In genomic region chr6:38720295-38720694, GRCh38 we compare ENCODE assay signal across 12 cellular contexts. TPM values are rescaled to one million over a fixed set of nuclear protein-coding genes. Genes with fewer than 3 reads are reported as not detected.
A peak's percentile ranks its signal among the peaks of the same experiment; 100 is the strongest.
DNase-seq lines count a peak whose midpoint lies in the region; ATAC-seq, FAIRE-seq and TF ChIP-seq lines count a peak whose summit lies in the region.
"Had no signal": no experiment of that assay in that cellular context is flagged by ENCODE, and none has a peak within 500 bp of the region (broad histone marks: within the 10 kb centered on the region; RNA-seq: fewer than 3 reads in every experiment).

No MANE protein-coding gene starts in this region.

- no peak overlapping the region for H3K9ac ChIP-seq in HepG2 (ENCODE audit: insufficient read depth, low read depth, low read length)

- H3K4me3 ChIP-seq in HepG2 (replicated peaks in 1 of 3; ENCODE audit: insufficient read depth in 1 of 3, low read depth in 2 of 3, low read length in 3 of 3), result no peak overlapping the region

- peak; percentile 60 for TF ChIP-seq RAD21 in HepG2 (CRISPR knock-in tag; IDR thresholded peaks at IDR 0.05)

- TF ChIP-seq CTCF in HepG2 (CRISPR knock-in tag; IDR thresholded peaks at IDR 0.05) (peak; percentile 76), RWPE1 (conservative IDR thresholded peaks at IDR 0.05; ENCODE audit: low read depth) (no peak)

- peaks cover 6% of the 10 kb centered on the region; the same call in 1 of the 2 replicates for H3K4me1 ChIP-seq in HepG2 (ENCODE audit: insufficient read depth, low read length)

- in situ Hi-C loops in HepG2 (cut with HindIII; ENCODE audit: extremely low pct_ligation_motif_present, low pct_unique_long_range_greater_than_20kb), result no loop called here

- DNase-seq in ELR (ENCODE audit: low read depth), result peak; percentile 36
- DNase-seq in LHCN-M2 (ENCODE audit: low read depth), result peak; percentile 12
- DNase-seq in astrocyte of the hippocampus (ENCODE audit: low read depth, low spot score), result peak; percentile 20
- DNase-seq in HepG2 (ENCODE audit: low spot score), result peak; percentile 25
- no peak for DNase-seq in NCI-H2196 treated with DMSO at 0.1 percent for 48 hours (lab: John Stamatoyannopoulos, UW; ENCODE audit: unreplicated experiment)
- no peak for DNase-seq in epidermal melanocyte (ENCODE audit: insufficient read length, low spot score)
- DNase-seq in posterior vena cava (ENCODE audit: low spot score), result no peak
- no peak for DNase-seq in RWPE1 (ENCODE audit: low spot score)
- DNase-seq: aorta; erythroblast; NCI-H524 treated with DMSO at 0.1 percent for 48 hours; stimulated activated CD4-positive, alpha-beta T cell treated with anti-CD3 and anti-CD28 coated beads, Interleukin-1b, Interleukin-23, amount 100 ng/mL, for 48 hours had no signal

- no peak for TF ChIP-seq POLR2A in HepG2 (IDR thresholded peaks at IDR 0.05; ENCODE audit: insufficient read depth in 1 of 2, low read depth in 2 of 2, low read length in 2 of 2)

- no peak overlapping the region for H3K4me2 ChIP-seq in HepG2 (ENCODE audit: low read depth, low read length)

- intact Hi-C loops in HepG2 (cut with micrococcal nuclease; ENCODE audit: unreplicated experiment) (no loop called here), posterior vena cava (cut with DNase I) (no loop called here)

- no peaks in the 10 kb centered on the region for H3K79me2 ChIP-seq in HepG2 (ENCODE audit: insufficient read depth, low read length)

- peaks cover 0 to 3% of the 10 kb centered on the region in 2 experiments; a peak in 1 of 5 replicates for H3K27me3 ChIP-seq in HepG2 (ENCODE audit: control insufficient read depth in 1 of 2, insufficient read depth in 2 of 2, low read length in 2 of 2)

- CTCF ChIA-PET in HepG2 (lab: Yijun Ruan, JAX; ENCODE audit: low intra/inter-chr PET ratio, low total read pairs), result no interaction called here
- CTCF ChIA-PET in RWPE1 (lab: Yijun Ruan, JAX), result interaction anchor here (0.7 kb wide), 1 partner anchor 54 kb away, joined by 4 read pairs; no protein-coding TSS in a partner anchor

- BruUV-seq in HepG2 (replicated peaks; lab: Mats Ljungman, UMichigan), result no TSS peak

- H3K9me3 ChIP-seq in HepG2 (ENCODE audit: low read length), result no peaks in the 10 kb centered on the region

- peak; percentile 78 for ATAC-seq in HepG2

- peak; percentile 18 for FAIRE-seq in HepG2 (lab: Jason Lieb, UNC)

- POLR2A ChIA-PET in HepG2 (lab: Yijun Ruan, JAX), result no interaction called here
- POLR2A ChIA-PET in RWPE1 (lab: Yijun Ruan, JAX; ENCODE audit: low non-redundant PET), result no interaction called here

- H3K27ac ChIP-seq in HepG2 (ENCODE audit: extremely low read length, insufficient read depth, low read length) (no peak overlapping the region), RWPE1 (no peak overlapping the region)

- H4K20me1 ChIP-seq in HepG2 (ENCODE audit: insufficient read depth, low read length), result no peaks in the 10 kb centered on the region

- H3K36me3 ChIP-seq in HepG2 (replicated peaks in 1 of 2; ENCODE audit: control insufficient read depth in 1 of 2, insufficient read depth in 2 of 2, low read length in 2 of 2), result no peaks in the 10 kb centered on the region

- WGBS in HepG2 (ENCODE audit: low lambda C conversion rate), result 0% methylated on average over 2 of the region's 2 CpGs

- no peak overlapping the region for H2AFZ ChIP-seq in HepG2 (ENCODE audit: low read length)

- TF ChIP-seq EP300 in HepG2 (IDR thresholded peaks at IDR 0.05; ENCODE audit: low read depth in 2 of 2, low read length in 2 of 2) (no peak), HepG2 (CRISPR knock-in tag; IDR thresholded peaks at IDR 0.05; ENCODE audit: borderline replicate concordance) (no peak)

TF ChIP-seq in HepG2, 621 proteins besides CTCF, POLR2A, EP300 and RAD21 (continues in another document):
- TF ChIP-seq HBP1 (CRISPR knock-in tag; IDR thresholded peaks at IDR 0.05; ENCODE audit: low read depth) (no peak), FOXO1 (CRISPR knock-in tag; IDR thresholded peaks at IDR 0.05) (0 out of 2 replicates have a peak, but pooled peaks have one; percentile 19), STAG1 (CRISPR knock-in tag; IDR thresholded peaks at IDR 0.05) (peak; percentile 75)

RNA-seq across cellular contexts. Expression of gene DNAH8, which starts 5.2 kb away (rescaled TPM):
- not detected in 2 replicates for total RNA-seq in LHCN-M2 (2014; rRNA removed)
- polyA plus RNA-seq in LHCN-M2 (2012), result not detected
- not detected in 2 replicates for total RNA-seq in HepG2 (2016; rRNA removed; fragmentation: Illumina TruSeq; extraction: Trizol)
- not detected in 2 replicates for total RNA-seq in HepG2 (2016; cell fraction: cytosol; rRNA removed; fragmentation: Illumina TruSeq; extraction: Trizol; ENCODE audit: low read depth)
- total RNA-seq in HepG2 (2016; cell fraction: insoluble cytoplasmic fraction; rRNA removed; fragmentation: Illumina TruSeq; extraction: Trizol), result not detected in 2 replicates
- not detected in 2 replicates for total RNA-seq in HepG2 (2016; cell fraction: membrane; rRNA removed; fragmentation: Illumina TruSeq; extraction: Trizol)
- total RNA-seq in HepG2 (2016; cell fraction: nucleus; rRNA removed; fragmentation: Illumina TruSeq; extraction: Trizol), result not detected in 2 replicates
- not detected in 2 replicates for polyA plus RNA-seq in HepG2 (2011; rRNA removed)
- not detected in 2 replicates for polyA plus RNA-seq in HepG2 (2011; cell fraction: cytosol; rRNA removed)
- polyA plus RNA-seq in HepG2 (2011; cell fraction: nucleus; rRNA removed), result not detected in 2 replicates
- polyA plus RNA-seq in HepG2 (2012), result not detected in 2 replicates
- polyA plus RNA-seq in HepG2 (2016; cell fraction: cytosol; fragmentation: Illumina TruSeq; extraction: Trizol; ENCODE audit: low read depth), result not detected in 2 replicates
- not detected in 2 replicates for polyA plus RNA-seq in HepG2 (2016; cell fraction: insoluble cytoplasmic fraction; fragmentation: Illumina TruSeq; extraction: Trizol; ENCODE audit: low read depth)
- polyA plus RNA-seq in HepG2 (2016; cell fraction: membrane; fragmentation: Illumina TruSeq; extraction: Trizol; ENCODE audit: low read depth), result not detected in 2 replicates
- polyA plus RNA-seq in HepG2 (2016; cell fraction: nucleus; fragmentation: Illumina TruSeq; extraction: Trizol; ENCODE audit: insufficient read depth, low read depth), result not detected in 2 replicates
- polyA minus RNA-seq in HepG2 (2011; rRNA and poly(A)+ RNA removed; ENCODE audit: low replicate concordance), result not detected in 2 replicates
- not detected in 2 replicates for polyA minus RNA-seq in HepG2 (2011; cell fraction: cytosol; rRNA and poly(A)+ RNA removed)
- not detected in 2 replicates for polyA minus RNA-seq in HepG2 (2011; cell fraction: nucleus; rRNA and poly(A)+ RNA removed)
- total RNA-seq in posterior vena cava, result under 1 TPM; 0.05 to 0.71 TPM

RNA-seq across cellular contexts. Expression of gene GLO1, which starts 17.4 kb away (rescaled TPM):
- total RNA-seq in LHCN-M2 (2014; rRNA removed) (230 and 245 TPM in 2 replicates), HepG2 (2016; rRNA removed; fragmentation: Illumina TruSeq; extraction: Trizol) (177 and 282 TPM in 2 replicates), posterior vena cava (10 to 100 TPM; 40.3 to 53.4 TPM)
- polyA plus RNA-seq in LHCN-M2 (2012), result 75.6 TPM
- 25.6 and 26.7 TPM in 2 replicates for total RNA-seq in HepG2 (2016; cell fraction: cytosol; rRNA removed; fragmentation: Illumina TruSeq; extraction: Trizol; ENCODE audit: low read depth)
- 176 and 303 TPM in 2 replicates for total RNA-seq in HepG2 (2016; cell fraction: insoluble cytoplasmic fraction; rRNA removed; fragmentation: Illumina TruSeq; extraction: Trizol)
- total RNA-seq in HepG2 (2016; cell fraction: membrane; rRNA removed; fragmentation: Illumina TruSeq; extraction: Trizol), result 87.3 and 99.8 TPM in 2 replicates
- total RNA-seq in HepG2 (2016; cell fraction: nucleus; rRNA removed; fragmentation: Illumina TruSeq; extraction: Trizol), result 82.3 and 88.7 TPM in 2 replicates
- polyA plus RNA-seq in HepG2 (2011; rRNA removed), result 55.0 and 77.1 TPM in 2 replicates
- 36.6 and 63.7 TPM in 2 replicates for polyA plus RNA-seq in HepG2 (2011; cell fraction: cytosol; rRNA removed)
- polyA plus RNA-seq in HepG2 (2011; cell fraction: nucleus; rRNA removed), result 8.3 and 11.4 TPM in 2 replicates
- 99.9 and 146 TPM in 2 replicates for polyA plus RNA-seq in HepG2 (2012)
- 29.9 and 32.0 TPM in 2 replicates for polyA plus RNA-seq in HepG2 (2016; cell fraction: cytosol; fragmentation: Illumina TruSeq; extraction: Trizol; ENCODE audit: low read depth)
- polyA plus RNA-seq in HepG2 (2016; cell fraction: insoluble cytoplasmic fraction; fragmentation: Illumina TruSeq; extraction: Trizol; ENCODE audit: low read depth), result 301 and 355 TPM in 2 replicates
- 81.5 and 87.4 TPM in 2 replicates for polyA plus RNA-seq in HepG2 (2016; cell fraction: membrane; fragmentation: Illumina TruSeq; extraction: Trizol; ENCODE audit: low read depth)
- polyA plus RNA-seq in HepG2 (2016; cell fraction: nucleus; fragmentation: Illumina TruSeq; extraction: Trizol; ENCODE audit: insufficient read depth, low read depth), result 112 and 115 TPM in 2 replicates
- polyA minus RNA-seq in HepG2 (2011; rRNA and poly(A)+ RNA removed; ENCODE audit: low replicate concordance), result 18.4 and 27.9 TPM in 2 replicates
- polyA minus RNA-seq in HepG2 (2011; cell fraction: cytosol; rRNA and poly(A)+ RNA removed), result 37.8 and 41.0 TPM in 2 replicates
- polyA minus RNA-seq in HepG2 (2011; cell fraction: nucleus; rRNA and poly(A)+ RNA removed), result 15.6 and 21.0 TPM in 2 replicates

Comparison
In these comparisons a context has a peak if more than half of its experiments do, and no peak if none do; other contexts are left out.
1. DNase-seq: peak in ELR (single experiment), LHCN-M2 (single experiment), astrocyte of the hippocampus (single experiment) and HepG2 (single experiment); none in NCI-H2196 treated with DMSO at 0.1 percent for 48 hours (single experiment), epidermal melanocyte (single experiment), posterior vena cava (single experiment) and RWPE1 (single experiment).